22 cellular contexts compared by ENCODE assay signal in the genomic region with DNA sequence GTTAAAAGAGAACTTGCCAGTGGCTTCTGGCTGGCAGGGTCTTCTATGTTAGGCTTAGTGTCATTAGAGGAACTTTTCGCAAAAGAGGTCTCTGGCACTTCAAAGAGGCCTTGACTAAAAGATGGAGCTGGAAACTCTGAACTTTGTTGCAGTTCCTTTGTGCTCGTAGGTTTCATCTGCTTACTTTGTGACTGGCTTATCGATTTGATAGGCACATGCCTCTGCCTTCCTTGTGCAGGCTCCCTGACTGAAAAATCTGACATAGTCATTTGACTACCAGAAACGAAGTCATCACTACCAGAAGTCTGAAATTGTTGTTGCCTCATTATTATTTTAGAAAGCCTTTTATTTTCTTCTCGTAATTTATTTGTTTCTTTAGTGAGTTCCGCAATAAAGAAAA.
A peak's percentile ranks its signal among the peaks of the same experiment; 100 is the strongest.
DNase-seq lines count a peak whose midpoint lies in the region; ATAC-seq, FAIRE-seq and TF ChIP-seq lines count a peak whose summit lies in the region.
"Had no signal": no experiment of that assay in that cellular context is flagged by ENCODE, and none has a peak within 500 bp of the region (broad histone marks: within the 10 kb centered on the region; RNA-seq: fewer than 3 reads in every experiment).

No MANE protein-coding gene starts in this region.

- POLR2A ChIA-PET in activated B cell treated with CpG ODN at 0.5 μM for 24 hours (lab: Charles Lee) = no interaction called here

- H3K4me3 Mint-ChIP-seq in activated naive CD8-positive, alpha-beta T cell treated with anti-CD3 and anti-CD28 coated beads, Interleukin-2, amount 50 U/mL, for 24 hours = no peak overlapping the region
- H3K4me3 Mint-ChIP-seq in activated naive CD8-positive, alpha-beta T cell treated with anti-CD3 and anti-CD28 coated beads for 36 hours = no peak overlapping the region
- no peak overlapping the region for H3K4me3 Mint-ChIP-seq in activated B cell treated with CpG ODN at 0.5 μM for 24 hours
- H3K4me3 Mint-ChIP-seq: CD8-positive, alpha-beta T cell had no signal

- no peaks in the 10 kb centered on the region for H3K36me3 ChIP-seq in small intestine (ENCODE audit: control insufficient read depth in 2 of 2, insufficient read depth in 2 of 2, low read length in 2 of 2)
- H3K36me3 ChIP-seq: Peyer's patch had no signal

- H3K9me3 ChIP-seq in small intestine (ENCODE audit: control insufficient read depth, low read depth) = no peaks in the 10 kb centered on the region
- H3K9me3 ChIP-seq: BLaER1, Peyer's patch had no signal

- no peaks in the 10 kb centered on the region for H3K27me3 ChIP-seq in small intestine (ENCODE audit: control insufficient read depth in 2 of 2, insufficient read depth in 2 of 2, low read length in 2 of 2)
- H3K27me3 ChIP-seq: BLaER1, Peyer's patch had no signal

- peaks cover 30% of the 10 kb centered on the region for H3K36me3 Mint-ChIP-seq in activated naive CD8-positive, alpha-beta T cell treated with anti-CD3 and anti-CD28 coated beads, Interleukin-2, amount 50 U/mL, for 24 hours (ENCODE audit: low read depth)
- H3K36me3 Mint-ChIP-seq in activated naive CD8-positive, alpha-beta T cell treated with anti-CD3 and anti-CD28 coated beads for 36 hours = peaks cover 10% of the 10 kb centered on the region
- H3K36me3 Mint-ChIP-seq in activated B cell treated with CpG ODN at 0.5 μM for 24 hours (ENCODE audit: low read depth) = peaks cover 49% of the 10 kb centered on the region

- in situ Hi-C loops in GM13976 (cut with MboI; ENCODE audit: low sequenced_read_pairs, unreplicated experiment) = no loop called here

- no peak for DNase-seq in activated naive CD8-positive, alpha-beta T cell treated with anti-CD3 and anti-CD28 coated beads, Interleukin-2, amount 50 U/mL, for 24 hours
- DNase-seq in activated naive CD8-positive, alpha-beta T cell treated with anti-CD3 and anti-CD28 coated beads for 36 hours = no peak
- peak; percentile 17 for DNase-seq in GM13976 (ENCODE audit: low spot score)
- no peak for DNase-seq in activated B cell treated with CpG ODN at 0.5 μM for 24 hours
- no peak for DNase-seq in small intestine
- no peak for DNase-seq in cerebellum (ENCODE audit: low spot score)
- no peak for DNase-seq in pons (ENCODE audit: low spot score)
- DNase-seq: CD8-positive, alpha-beta T cell; DND-41; GOT3; HCEC 1CT; KG1; NCI-H1092 treated with DMSO at 0.1 percent for 48 hours; NCI-H1436 treated with DMSO at 0.1 percent for 48 hours; NCI-H1930; NCI-H2227 treated with DMSO at 0.1 percent for 48 hours; NCI-H510A; NCI-H748 treated with DMSO at 0.1 percent for 48 hours; NK-92 treated with Interleukin-12 subunit alpha and Interleukin-12 subunit beta, amount 100 ng/mL, for 24 hours; Peyer's patch had no signal

- WGBS in small intestine, 3 donors = 81 to 88% (median 81%) methylated on average over 6 of the region's 6 CpGs

- intact Hi-C loops in activated B cell treated with CpG ODN at 0.5 μM for 24 hours (cut with micrococcal nuclease) = loop anchor here (10.0 kb wide), 1 partner anchor 341 kb away; the partner anchor contains the start of gene LONRF3

- peaks cover 2% of the 10 kb centered on the region for H3K4me1 Mint-ChIP-seq in activated naive CD8-positive, alpha-beta T cell treated with anti-CD3 and anti-CD28 coated beads, Interleukin-2, amount 50 U/mL, for 24 hours
- H3K4me1 Mint-ChIP-seq in activated naive CD8-positive, alpha-beta T cell treated with anti-CD3 and anti-CD28 coated beads for 36 hours = peaks cover 3% of the 10 kb centered on the region
- peaks cover 31% of the 10 kb centered on the region for H3K4me1 Mint-ChIP-seq in activated B cell treated with CpG ODN at 0.5 μM for 24 hours

- TF ChIP-seq CTCF in GM13976 (IDR thresholded peaks at IDR 0.05; ENCODE audit: borderline replicate concordance, control extremely low read depth, extremely low read depth, insufficient read depth, missing control alignments) = no peak
- no peak for TF ChIP-seq CTCF in activated B cell treated with CpG ODN at 0.5 μM for 24 hours (IDR thresholded peaks at IDR 0.05)

- CTCF ChIA-PET in activated B cell treated with CpG ODN at 0.5 μM for 24 hours (lab: Charles Lee) = no interaction called here

- no peaks in the 10 kb centered on the region for H3K9me3 Mint-ChIP-seq in activated naive CD8-positive, alpha-beta T cell treated with anti-CD3 and anti-CD28 coated beads, Interleukin-2, amount 50 U/mL, for 24 hours
- H3K9me3 Mint-ChIP-seq in activated naive CD8-positive, alpha-beta T cell treated with anti-CD3 and anti-CD28 coated beads for 36 hours = no peaks in the 10 kb centered on the region
- no peaks in the 10 kb centered on the region for H3K9me3 Mint-ChIP-seq in activated B cell treated with CpG ODN at 0.5 μM for 24 hours
- H3K9me3 Mint-ChIP-seq: CD8-positive, alpha-beta T cell had no signal

- H3K27ac ChIP-seq in small intestine (ENCODE audit: low read depth in 1 of 2, low read length in 1 of 2) = no peak overlapping the region
- H3K27ac ChIP-seq: BLaER1, Peyer's patch had no signal

- no peak for FAIRE-seq in small intestine (lab: Jason Lieb, UNC)

- H3K4me1 ChIP-seq in small intestine (ENCODE audit: control insufficient read depth in 2 of 2, insufficient read depth in 1 of 2, low read depth in 1 of 2, low read length in 1 of 2) = no peaks in the 10 kb centered on the region
- H3K4me1 ChIP-seq: Peyer's patch had no signal

- peak overlapping the region; percentile 21 for H3K27ac Mint-ChIP-seq in activated naive CD8-positive, alpha-beta T cell treated with anti-CD3 and anti-CD28 coated beads, Interleukin-2, amount 50 U/mL, for 24 hours
- H3K27ac Mint-ChIP-seq in activated naive CD8-positive, alpha-beta T cell treated with anti-CD3 and anti-CD28 coated beads for 36 hours = no peak overlapping the region
- H3K27ac Mint-ChIP-seq in activated B cell treated with CpG ODN at 0.5 μM for 24 hours = peak overlapping the region; percentile 88

- no peak overlapping the region for H3K4me3 ChIP-seq in small intestine (ENCODE audit: low read depth in 1 of 2, low read length in 2 of 2)
- H3K4me3 ChIP-seq: BLaER1, Peyer's patch had no signal

- ATAC-seq in activated naive CD8-positive, alpha-beta T cell treated with anti-CD3 and anti-CD28 coated beads, Interleukin-2, amount 50 U/mL, for 24 hours = no peak
- ATAC-seq in activated B cell treated with CpG ODN at 0.5 μM for 24 hours (ENCODE audit: low read depth) = no peak
- ATAC-seq: CD8-positive, alpha-beta T cell; SK-N-SH treated with all-trans-retinoic acid at 6 μM for 48 hours had no signal

- H3K27me3 Mint-ChIP-seq in activated naive CD8-positive, alpha-beta T cell treated with anti-CD3 and anti-CD28 coated beads, Interleukin-2, amount 50 U/mL, for 24 hours = no peaks in the 10 kb centered on the region
- no peaks in the 10 kb centered on the region for H3K27me3 Mint-ChIP-seq in activated naive CD8-positive, alpha-beta T cell treated with anti-CD3 and anti-CD28 coated beads for 36 hours
- H3K27me3 Mint-ChIP-seq in activated B cell treated with CpG ODN at 0.5 μM for 24 hours = no peaks in the 10 kb centered on the region
